In genomic region chr14:32905052-32905451, GRCh38 we compare ENCODE assay signal across 2 cellular contexts.
A peak's percentile ranks its signal among the peaks of the same experiment; 100 is the strongest.
TF ChIP-seq lines count a peak whose summit lies in the region.

No MANE protein-coding gene starts in this region.

TF ChIP-seq in HepG2, 621 proteins besides CTCF, POLR2A, EP300 and RAD21:
- no peak for TF ChIP-seq ZNF646 (CRISPR knock-in tag; IDR thresholded peaks at IDR 0.05)
- TF ChIP-seq MAFK (conservative IDR thresholded peaks at IDR 0.05 in 1 of 2, IDR thresholded peaks at IDR 0.05 in 1 of 2; ENCODE audit: low read length in 2 of 2) = peak in 1 of 2 experiments; percentile 23; a peak in 1 of 4 replicates
- peak; percentile 78 for TF ChIP-seq NFE2L2 (IDR thresholded peaks at IDR 0.05; ENCODE audit: low read length)
- TF ChIP-seq ZNF775 (CRISPR knock-in tag; IDR thresholded peaks at IDR 0.05; ENCODE audit: borderline replicate concordance) = no peak
- no peak for TF ChIP-seq SUZ12 (IDR thresholded peaks at IDR 0.05; ENCODE audit: low read depth, low read length)
- TF ChIP-seq FOSL1 (CRISPR knock-in tag; IDR thresholded peaks at IDR 0.05; ENCODE audit: borderline replicate concordance) = no peak
- TF ChIP-seq ZNF878 (CRISPR knock-in tag; IDR thresholded peaks at IDR 0.05) = no peak

TF ChIP-seq in IMR-90, 13 proteins besides CTCF, POLR2A, EP300 and RAD21:
- TF ChIP-seq NFE2L2 (IDR thresholded peaks at IDR 0.05; ENCODE audit: low read depth, low read length) (peak; percentile 44; the same call in 1 of the 2 replicates), CEBPB (IDR thresholded peaks at IDR 0.05; ENCODE audit: low read depth, low read length) (no peak)
